1 cellular context compared by ENCODE assay signal in genomic region chr5:92749943-92750342, GRCh38.
TF ChIP-seq lines count a peak whose summit lies in the region.

No MANE protein-coding gene starts in this region.

TF ChIP-seq in H1, 55 proteins besides CTCF, POLR2A, EP300 and RAD21 (continued from another document):
- peak; percentile 49; the same call in 1 of the 2 replicates for TF ChIP-seq JUN (IDR thresholded peaks at IDR 0.05; ENCODE audit: low read depth, low read length)
- TF ChIP-seq MAFK (IDR thresholded peaks at IDR 0.05; ENCODE audit: low read depth, low read length): no peak
TF ChIP-seq in H1: peak in this region for 3.
